Comparison of ENCODE assay signal across 21 cellular contexts in the genomic region with DNA sequence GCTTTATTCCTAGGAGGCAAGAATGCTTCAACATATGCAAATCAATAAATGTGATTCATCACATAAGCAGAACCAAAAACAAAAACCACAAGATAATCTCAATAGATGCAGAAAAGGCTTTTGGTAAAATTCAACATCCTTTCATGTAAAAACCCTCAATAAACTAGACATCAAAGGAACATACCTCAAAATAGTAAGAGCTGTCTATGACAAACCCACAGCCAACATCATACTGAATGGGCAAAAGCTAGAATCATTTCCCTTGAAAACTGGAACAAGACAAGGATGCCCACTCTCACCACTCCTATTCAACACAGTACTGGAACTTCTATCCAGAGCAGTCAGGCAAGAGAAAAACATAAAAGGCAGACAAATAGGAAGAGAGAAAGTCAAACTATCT. TPM values are rescaled to one million over a fixed set of nuclear protein-coding genes. Genes with fewer than 3 reads are reported as not detected.
"Had no signal": no experiment of that assay in that cellular context is flagged by ENCODE, and none has a peak within 500 bp of the region (broad histone marks: within the 10 kb centered on the region; RNA-seq: fewer than 3 reads in every experiment).

No MANE protein-coding gene starts in this region.

RNA-seq across cellular contexts. Expression of gene NME8, which starts 36.2 kb away (rescaled TPM):
- total RNA-seq: activated B cell treated with CpG ODN at 0.5 μM for 24 hours; activated CD4-positive, alpha-beta memory T cell treated with anti-CD3 and anti-CD28 coated beads for 36 hours; activated CD4-positive, alpha-beta T cell treated with anti-CD3 and anti-CD28 coated beads, Interleukin-2, amount 10 ng/mL, durations not matched to agents 24 days and 14 days; activated CD8-positive, alpha-beta memory T cell treated with anti-CD3 and anti-CD28 coated beads for 36 hours; activated CD8-positive, alpha-beta T cell treated with anti-CD3 and anti-CD28 coated beads for 36 hours; activated naive CD4-positive, alpha-beta T cell treated with anti-CD3 and anti-CD28 coated beads for 36 hours; activated naive CD4-positive, alpha-beta T cell treated with anti-CD3 and anti-CD28 coated beads, Interleukin-2, amount 50 U/mL, for 72 hours; activated naive CD8-positive, alpha-beta T cell treated with anti-CD3 and anti-CD28 coated beads for 36 hours; activated T-cell treated with anti-CD3 and anti-CD28 coated beads, Interleukin-2, amount 50 U/mL, for 4 hours; activated T-cell treated with anti-CD3 and anti-CD28 coated beads, Interleukin-2, amount 50 U/mL, for 72 hours; activated T-helper 1 cell treated with anti-CD3 and anti-CD28 coated beads, Interleukin-12 subunit alpha, Interleukin-12 subunit beta, Interleukin-2, Interleukin-4 antibody, amounts not matched to agents 30 ng/mL and 10 ng/mL and 1 ng/mL, durations not matched to agents 14 hours and 24 hours and 36 hours; activated T-helper 17 cell treated with anti-CD3 and anti-CD28 coated beads, Interleukin-2, amount 50 U/mL, for 72 hours; adrenal gland; astrocyte; body of pancreas; breast epithelium; cardiac septum; cerebellum; T-helper 1 cell treated with Interleukin-12 subunit alpha and Interleukin-12 subunit beta and Interleukin-4 antibody, amounts not matched to agents 30 ng/mL and 1 ng/mL, for 36 hours; T-helper 17 cell; T-helper 2 cell treated with Interferon-gamma antibody and Interleukin-4, amounts not matched to agents 100 ng/mL and 5 ng/mL, for 36 hours had no signal
